ENCODE assay signal across 8 cellular contexts in genomic region chr19:13051581-13052165, GRCh38. TPM values are rescaled to one million over a fixed set of nuclear protein-coding genes. Genes with fewer than 3 reads are reported as not detected.
DNase-seq lines count a peak whose midpoint lies in the region; ATAC-seq lines count a peak whose summit lies in the region.

No MANE protein-coding gene starts in this region.

- peaks cover 1% of the 10 kb centered on the region for H3K27me3 Mint-ChIP-seq in activated naive CD8-positive, alpha-beta T cell

- DNase-seq in EL (peak; percentile 43), NCI-H1436 (lab: John Stamatoyannopoulos, UW) (peak; percentile 65), ureter (ENCODE audit: low spot score) (no peak)
- peak; percentile 19 for DNase-seq in stimulated activated CD4-positive, alpha-beta T cell treated with anti-CD3 and anti-CD28 coated beads, Interleukin-4, amount 100 ng/mL, for 24 hours

- no peaks in the 10 kb centered on the region for H3K9me3 ChIP-seq in iPS-18a (ENCODE audit: control insufficient read depth, low read depth, low read length)

- H3K9me3 Mint-ChIP-seq in activated naive CD8-positive, alpha-beta T cell (ENCODE audit: low read depth) = no peaks in the 10 kb centered on the region

- H3K27ac Mint-ChIP-seq in activated naive CD8-positive, alpha-beta T cell = no peak overlapping the region

- ATAC-seq in activated CD4-positive, CD25-positive, alpha-beta regulatory T cell treated with anti-CD3 and anti-CD28 coated beads, Interleukin-2, amount 50 U/mL, for 24 hours = no peak
- ATAC-seq in HG03520 (IDR thresholded peaks at IDR 0.05; ENCODE audit: unreplicated experiment) = no peak

- H3K4me1 ChIP-seq in iPS-18a (ENCODE audit: control insufficient read depth, low read depth, low read length) = peaks cover 34% of the 10 kb centered on the region

- no peaks in the 10 kb centered on the region for H3K36me3 ChIP-seq in iPS-18a (ENCODE audit: control insufficient read depth, low read depth, low read length)

- no peaks in the 10 kb centered on the region for H3K36me3 Mint-ChIP-seq in activated naive CD8-positive, alpha-beta T cell

- H3K4me3 Mint-ChIP-seq in activated naive CD8-positive, alpha-beta T cell = peak overlapping the region; percentile 18

- no peak overlapping the region for H3K9ac ChIP-seq in iPS-18a (ENCODE audit: low read length)

- peak overlapping the region; percentile 2 for H3K4me3 ChIP-seq in iPS-18a (ENCODE audit: low read length)

- H3K4me1 Mint-ChIP-seq in activated naive CD8-positive, alpha-beta T cell (ENCODE audit: low read depth) = peaks cover 13% of the 10 kb centered on the region

- H3K27me3 ChIP-seq in iPS-18a (ENCODE audit: control insufficient read depth, insufficient read depth, low read length) = peaks cover 100% of the 10 kb centered on the region

- H3K27ac ChIP-seq in iPS-18a (ENCODE audit: low read length) = no peak overlapping the region

RNA-seq across cellular contexts. Expression of gene LYL1, which starts 51.0 kb away (rescaled TPM):
- total RNA-seq in ureter = 3.0 TPM

RNA-seq across cellular contexts. Expression of gene NFIX, which starts 56.4 kb away (rescaled TPM):
- 91.7 TPM for total RNA-seq in ureter
